ENCODE assay signal across 9 cellular contexts in the genomic region with DNA sequence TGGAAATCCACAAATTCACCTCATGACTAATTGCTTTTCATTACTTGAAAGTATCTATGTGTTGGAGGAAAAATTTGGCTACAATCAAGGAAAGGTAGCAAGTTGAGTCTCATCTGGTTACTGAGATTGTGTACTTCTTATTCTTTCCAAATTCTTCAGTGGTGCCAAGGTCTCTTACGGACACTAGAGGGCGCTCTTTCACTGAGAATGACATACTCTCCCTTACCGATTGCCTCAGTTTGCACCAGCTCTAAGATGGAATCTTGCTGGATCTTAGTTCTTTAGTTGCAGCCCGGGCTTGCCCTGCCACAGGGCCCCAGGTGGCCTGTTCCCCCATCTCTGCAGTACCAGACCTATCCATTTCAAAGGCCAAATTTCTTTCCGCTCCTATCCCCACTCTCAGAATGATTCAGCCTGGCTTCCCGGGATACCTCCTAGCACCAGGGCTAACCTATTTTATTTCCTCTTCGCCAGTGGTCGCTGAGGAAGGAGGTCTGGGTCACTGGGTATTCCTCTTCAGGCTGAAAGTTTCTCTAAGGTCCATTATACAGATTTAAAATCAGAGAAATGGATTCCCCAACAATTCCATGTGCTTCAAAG. TPM values are rescaled to one million over a fixed set of nuclear protein-coding genes. Genes with fewer than 3 reads are reported as not detected.
DNase-seq lines count a peak whose midpoint lies in the region; ATAC-seq and TF ChIP-seq lines count a peak whose summit lies in the region.
"Had no signal": no experiment of that assay in that cellular context is flagged by ENCODE, and none has a peak within 500 bp of the region (broad histone marks: within the 10 kb centered on the region; RNA-seq: fewer than 3 reads in every experiment).

No MANE protein-coding gene starts in this region.

- no peak for TF ChIP-seq POLR2A in NB4 (IDR thresholded peaks at IDR 0.05; ENCODE audit: extremely low read depth, insufficient read length)

- ATAC-seq in GM21723 (IDR thresholded peaks at IDR 0.05; ENCODE audit: unreplicated experiment) (peak; percentile 93), GM19397 (IDR thresholded peaks at IDR 0.05; ENCODE audit: unreplicated experiment) (no peak)

- H3K4me3 ChIP-seq in NB4 (ENCODE audit: low read depth, low read length), result no peak overlapping the region
- H3K4me3 ChIP-seq: BLaER1 treated with 17β-estradiol and CSF1 and Interleukin-3, amounts not matched to agents 10 nM and 100 nM had no signal

- peak; percentile 61 for TF ChIP-seq CTCF in NB4 (IDR thresholded peaks at IDR 0.05; ENCODE audit: low read depth, low read length)

- DNase-seq in NCI-H510A treated with DMSO at 0.1 percent for 48 hours (lab: John Stamatoyannopoulos, UW), result peak; percentile 43
- no peak for DNase-seq in NCI-H510A (lab: John Stamatoyannopoulos, UW)
- DNase-seq in NB4 (ENCODE audit: low read depth), result peak; percentile 64
- DNase-seq in SW480 (ENCODE audit: low spot score), result peak; percentile 41
- peak; percentile 30 to 52 for DNase-seq in dermis microvascular lymphatic vessel endothelial cell (ENCODE audit: low read depth in 2 of 2)
- peak; percentile 41 for DNase-seq in midbrain (lab: John Stamatoyannopoulos, UW)

RNA-seq across cellular contexts. Expression of a gene that starts 24.6 kb away (rescaled TPM):
- total RNA-seq in dermis microvascular lymphatic vessel endothelial cell, result not detected in 2 replicates
